Comparison of ENCODE assay signal across 25 cellular contexts in genomic region chrX:132118361-132118760, GRCh38. TPM values are rescaled to one million over a fixed set of nuclear protein-coding genes. Genes with fewer than 3 reads are reported as not detected.
DNase-seq lines count a peak whose midpoint lies in the region; ATAC-seq and TF ChIP-seq lines count a peak whose summit lies in the region.
"Had no signal": no experiment of that assay in that cellular context is flagged by ENCODE, and none has a peak within 500 bp of the region (broad histone marks: within the 10 kb centered on the region; RNA-seq: fewer than 3 reads in every experiment).

No MANE protein-coding gene starts in this region.

- no peak overlapping the region for H3K4me3 Mint-ChIP-seq in activated naive CD8-positive, alpha-beta T cell treated with anti-CD3 and anti-CD28 coated beads, Interleukin-2, amount 50 U/mL, for 24 hours
- no peak overlapping the region for H3K4me3 Mint-ChIP-seq in activated naive CD8-positive, alpha-beta T cell treated with anti-CD3 and anti-CD28 coated beads for 36 hours
- no peak overlapping the region for H3K4me3 Mint-ChIP-seq in glutamatergic neuron (ENCODE audit: unreplicated experiment)
- H3K4me3 Mint-ChIP-seq: CD4-positive, CD25-positive, alpha-beta regulatory T cell; central memory CD8-positive, alpha-beta T cell; memory B cell; naive thymus-derived CD8-positive, alpha-beta T cell had no signal

- no peak for ATAC-seq in activated naive CD8-positive, alpha-beta T cell treated with anti-CD3 and anti-CD28 coated beads, Interleukin-2, amount 50 U/mL, for 24 hours
- ATAC-seq in aorta (ENCODE audit: low FRiP score) = no peak
- ATAC-seq in HG02884 (IDR thresholded peaks at IDR 0.05; ENCODE audit: unreplicated experiment) = no peak
- ATAC-seq: naive thymus-derived CD8-positive, alpha-beta T cell; Right ventricle myocardium inferior had no signal

- no peaks in the 10 kb centered on the region for H3K4me1 ChIP-seq in smooth muscle cell (ENCODE audit: low read depth)
- peaks cover 0 to 13% (median 2%) of the 10 kb centered on the region in 4 donors for H3K4me1 ChIP-seq in tibial artery
- H3K4me1 ChIP-seq in aorta (ENCODE audit: control insufficient read depth in 1 of 2, insufficient read depth in 2 of 2, low read length in 2 of 2) = peaks cover 0 to 1% of the 10 kb centered on the region in 2 donors
- H3K4me1 ChIP-seq: thyroid gland had no signal

- no peaks in the 10 kb centered on the region for H3K4me1 Mint-ChIP-seq in activated naive CD8-positive, alpha-beta T cell treated with anti-CD3 and anti-CD28 coated beads, Interleukin-2, amount 50 U/mL, for 24 hours
- peaks cover 2% of the 10 kb centered on the region for H3K4me1 Mint-ChIP-seq in activated naive CD8-positive, alpha-beta T cell treated with anti-CD3 and anti-CD28 coated beads for 36 hours
- no peaks in the 10 kb centered on the region for H3K4me1 Mint-ChIP-seq in glutamatergic neuron (ENCODE audit: low read depth, unreplicated experiment)
- H3K4me1 Mint-ChIP-seq: CD4-positive, CD25-positive, alpha-beta regulatory T cell; central memory CD8-positive, alpha-beta T cell; memory B cell had no signal

- H3K27me3 ChIP-seq in smooth muscle cell (ENCODE audit: low read depth) = no peaks in the 10 kb centered on the region
- H3K27me3 ChIP-seq in tibial artery = no peaks in the 10 kb centered on the region
- H3K27me3 ChIP-seq in aorta (ENCODE audit: control insufficient read depth in 1 of 2, insufficient read depth in 2 of 2, low read length in 1 of 2) = no peaks in the 10 kb centered on the region
- H3K27me3 ChIP-seq: thyroid gland had no signal

- H3K79me2 ChIP-seq in smooth muscle cell (ENCODE audit: low read depth) = no peaks in the 10 kb centered on the region

- no peak overlapping the region for H3K9ac ChIP-seq in smooth muscle cell (ENCODE audit: low read depth)

- WGBS in smooth muscle cell (ENCODE audit: low lambda C conversion rate) = 93% methylated on average over 4 of the region's 4 CpGs
- WGBS in aorta, 2 donors = 89 to 98% methylated on average over 4 of the region's 4 CpGs

- H3K9me3 ChIP-seq in smooth muscle cell (replicated peaks; ENCODE audit: low read depth) = no peaks in the 10 kb centered on the region
- H3K9me3 ChIP-seq in tibial artery = peaks cover 0 to 3% (median 0%) of the 10 kb centered on the region in 3 donors
- no peaks in the 10 kb centered on the region for H3K9me3 ChIP-seq in aorta (ENCODE audit: control insufficient read depth, low read length)
- H3K9me3 ChIP-seq: thyroid gland had no signal

- peak overlapping the region; percentile 40 for H3K27ac ChIP-seq in smooth muscle cell (ENCODE audit: low read depth)
- H3K27ac ChIP-seq in tibial artery = no peak overlapping the region
- H3K27ac ChIP-seq in aorta (ENCODE audit: low read depth in 1 of 2, low read length in 2 of 2) = no peak overlapping the region
- H3K27ac ChIP-seq: thyroid gland had no signal

- H3K4me3 ChIP-seq in smooth muscle cell (no peak overlapping the region), tibial artery (no peak overlapping the region), aorta (ENCODE audit: low read length in 2 of 2) (no peak overlapping the region)
- H3K4me3 ChIP-seq: thyroid gland had no signal

- TF ChIP-seq CTCF in glutamatergic neuron (IDR thresholded peaks at IDR 0.05; ENCODE audit: partially characterized antibody, unreplicated experiment) (no peak), smooth muscle cell (IDR thresholded peaks at IDR 0.05; ENCODE audit: borderline replicate concordance, insufficient read depth, poor library complexity, severe bottlenecking) (no peak), tibial artery (IDR thresholded peaks at IDR 0.05) (no peak)

- no peaks in the 10 kb centered on the region for H3K9me3 Mint-ChIP-seq in activated naive CD8-positive, alpha-beta T cell treated with anti-CD3 and anti-CD28 coated beads, Interleukin-2, amount 50 U/mL, for 24 hours
- no peaks in the 10 kb centered on the region for H3K9me3 Mint-ChIP-seq in activated naive CD8-positive, alpha-beta T cell treated with anti-CD3 and anti-CD28 coated beads for 36 hours
- H3K9me3 Mint-ChIP-seq in glutamatergic neuron (ENCODE audit: unreplicated experiment) = peaks cover 2% of the 10 kb centered on the region
- H3K9me3 Mint-ChIP-seq: CD4-positive, CD25-positive, alpha-beta regulatory T cell; central memory CD8-positive, alpha-beta T cell; memory B cell had no signal

- H2AFZ ChIP-seq in smooth muscle cell (ENCODE audit: low read depth) = no peak overlapping the region

- peak; percentile 2 for DNase-seq in activated naive CD8-positive, alpha-beta T cell treated with anti-CD3 and anti-CD28 coated beads, Interleukin-2, amount 50 U/mL, for 24 hours
- DNase-seq in activated naive CD8-positive, alpha-beta T cell treated with anti-CD3 and anti-CD28 coated beads for 36 hours = no peak
- DNase-seq in NCI-H2171 (lab: John Stamatoyannopoulos, UW) (peak; percentile 4), glutamatergic neuron (peak; percentile 26), smooth muscle cell (lab: John Stamatoyannopoulos, UW; ENCODE audit: unreplicated experiment) (no peak), tibial artery (no peak), aorta (no peak)
- DNase-seq: anterior cingulate cortex; CD4-positive, CD25-positive, alpha-beta regulatory T cell; DMS153; foreskin melanocyte; hippocampal formation; kidney; naive thymus-derived CD8-positive, alpha-beta T cell; NCI-H2029; NCI-H524; posterior cingulate gyrus; stimulated activated naive CD4-positive, alpha-beta T cell treated with Interleukin-2 at 50 U/mL for 16 hours; thyroid gland had no signal

- H3K27ac Mint-ChIP-seq in activated naive CD8-positive, alpha-beta T cell treated with anti-CD3 and anti-CD28 coated beads, Interleukin-2, amount 50 U/mL, for 24 hours = no peak overlapping the region
- H3K27ac Mint-ChIP-seq in activated naive CD8-positive, alpha-beta T cell treated with anti-CD3 and anti-CD28 coated beads for 36 hours = no peak overlapping the region
- no peak overlapping the region for H3K27ac Mint-ChIP-seq in glutamatergic neuron (ENCODE audit: unreplicated experiment)
- H3K27ac Mint-ChIP-seq: CD4-positive, CD25-positive, alpha-beta regulatory T cell; memory B cell; naive thymus-derived CD8-positive, alpha-beta T cell had no signal

- no peaks in the 10 kb centered on the region for H3F3A ChIP-seq in smooth muscle cell (ENCODE audit: low read depth)

- H3K4me2 ChIP-seq in smooth muscle cell = no peak overlapping the region

- H3K27me3 Mint-ChIP-seq in activated naive CD8-positive, alpha-beta T cell treated with anti-CD3 and anti-CD28 coated beads, Interleukin-2, amount 50 U/mL, for 24 hours = no peaks in the 10 kb centered on the region
- no peaks in the 10 kb centered on the region for H3K27me3 Mint-ChIP-seq in activated naive CD8-positive, alpha-beta T cell treated with anti-CD3 and anti-CD28 coated beads for 36 hours
- peaks cover 2% of the 10 kb centered on the region for H3K27me3 Mint-ChIP-seq in glutamatergic neuron (ENCODE audit: unreplicated experiment)
- H3K27me3 Mint-ChIP-seq: central memory CD8-positive, alpha-beta T cell; memory B cell; naive thymus-derived CD8-positive, alpha-beta T cell had no signal

- no peaks in the 10 kb centered on the region for H4K20me1 ChIP-seq in smooth muscle cell (ENCODE audit: low read depth)

- H3K36me3 Mint-ChIP-seq in activated naive CD8-positive, alpha-beta T cell treated with anti-CD3 and anti-CD28 coated beads, Interleukin-2, amount 50 U/mL, for 24 hours (ENCODE audit: low read depth) = no peaks in the 10 kb centered on the region
- no peaks in the 10 kb centered on the region for H3K36me3 Mint-ChIP-seq in activated naive CD8-positive, alpha-beta T cell treated with anti-CD3 and anti-CD28 coated beads for 36 hours
- H3K36me3 Mint-ChIP-seq in glutamatergic neuron (ENCODE audit: unreplicated experiment) = no peaks in the 10 kb centered on the region
- H3K36me3 Mint-ChIP-seq: CD4-positive, CD25-positive, alpha-beta regulatory T cell; memory B cell; naive thymus-derived CD8-positive, alpha-beta T cell had no signal

- intact Hi-C loops in tibial artery (cut with DNase I; ENCODE audit: low total_unique reads) = no loop called here
- intact Hi-C loops in aorta (cut with DNase I) = no loop called here

- H3K36me3 ChIP-seq in smooth muscle cell (ENCODE audit: low read depth) (no peaks in the 10 kb centered on the region), tibial artery (no peaks in the 10 kb centered on the region), aorta (ENCODE audit: control insufficient read depth in 1 of 2, insufficient read depth in 2 of 2, low read length in 1 of 2) (no peaks in the 10 kb centered on the region)
- H3K36me3 ChIP-seq: thyroid gland had no signal

RNA-seq across cellular contexts. Expression of gene FRMD7, which starts 9.5 kb away (rescaled TPM):
- total RNA-seq in activated naive CD8-positive, alpha-beta T cell treated with anti-CD3 and anti-CD28 coated beads for 36 hours = not detected
- total RNA-seq in glutamatergic neuron (ENCODE audit: unreplicated experiment) (not detected), smooth muscle cell (not detected in 2 replicates), aorta (under 1 TPM in 1 of 2 donors, not detected in 1; 0.18 TPM)
- polyA plus RNA-seq in smooth muscle cell (not detected in 2 replicates), aorta (1 to 10 TPM in 1 of 2 donors, not detected in 1; 1.0 TPM)
- total RNA-seq: CD4-positive, CD25-positive, alpha-beta regulatory T cell; H1; naive thymus-derived CD8-positive, alpha-beta T cell; Right ventricle myocardium inferior; thyroid gland had no signal
- polyA plus RNA-seq: AG04450; CD4-positive, CD25-positive, alpha-beta regulatory T cell; H1; naive thymus-derived CD8-positive, alpha-beta T cell had no signal

Comparison
In these comparisons a context has a peak if more than half of its experiments do, and no peak if none do; other contexts are left out.
1. DNase-seq: peak in activated naive CD8-positive, alpha-beta T cell treated with anti-CD3 and anti-CD28 coated beads, Interleukin-2, amount 50 U/mL, for 24 hours (single experiment), NCI-H2171 (single experiment) and glutamatergic neuron (single experiment); none in activated naive CD8-positive, alpha-beta T cell treated with anti-CD3 and anti-CD28 coated beads for 36 hours (single experiment), smooth muscle cell (single experiment), tibial artery (0 of 2) and aorta (0 of 2).